28 cellular contexts compared by ENCODE assay signal in the genomic region with DNA sequence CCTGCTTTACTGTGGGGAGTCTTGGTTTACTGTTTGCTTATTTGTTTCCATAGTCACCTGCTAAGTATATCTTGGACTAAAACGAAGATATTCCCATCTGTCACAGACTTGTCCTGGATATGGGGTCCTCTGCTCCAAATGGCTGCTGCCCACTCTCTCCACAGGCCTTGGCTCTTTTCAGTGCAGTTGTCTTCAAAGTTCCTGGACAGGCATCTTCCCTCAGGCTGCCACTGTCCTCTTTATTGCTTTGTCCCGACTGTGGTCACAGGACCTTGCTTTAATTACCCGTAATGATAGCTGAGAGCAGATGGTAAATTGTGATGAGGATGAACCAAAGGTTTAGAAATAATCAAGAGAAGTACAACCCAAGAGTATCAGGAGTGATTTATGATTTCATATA.
"Had no signal": no experiment of that assay in that cellular context is flagged by ENCODE, and none has a peak within 500 bp of the region (broad histone marks: within the 10 kb centered on the region; RNA-seq: fewer than 3 reads in every experiment).

No MANE protein-coding gene starts in this region.

- H3K36me3 ChIP-seq: adrenal gland, colonic mucosa, esophagus squamous epithelium, gastroesophageal sphincter, heart right ventricle had no signal

- H3K27ac ChIP-seq: adrenal gland, body of pancreas, colonic mucosa, epithelial cell of prostate, esophagus squamous epithelium, gastroesophageal sphincter, heart right ventricle had no signal

- H3K9me3 ChIP-seq: adrenal gland, body of pancreas, colonic mucosa, esophagus squamous epithelium, gastroesophageal sphincter, heart right ventricle had no signal

- H3K9me3 Mint-ChIP-seq: WTC11 had no signal

- H3K27ac Mint-ChIP-seq: activated CD8-positive, alpha-beta T cell treated with anti-CD3 and anti-CD28 coated beads for 36 hours; activated naive CD8-positive, alpha-beta T cell; activated T-helper 17 cell treated with anti-CD3 and anti-CD28 coated beads, Interleukin-2, amount 50 U/mL, for 72 hours; WTC11 had no signal

- ATAC-seq: activated CD8-positive, alpha-beta T cell treated with anti-CD3 and anti-CD28 coated beads for 36 hours; activated T-cell treated with anti-CD3 and anti-CD28 coated beads, Interleukin-2, amount 50 U/mL, for 4 hours; activated T-helper 17 cell treated with anti-CD3 and anti-CD28 coated beads, Interleukin-2, amount 50 U/mL, for 72 hours; body of pancreas; gastroesophageal sphincter; heart right ventricle; WTC11 had no signal

- H3K27me3 ChIP-seq: adrenal gland, body of pancreas, colonic mucosa, esophagus squamous epithelium, gastroesophageal sphincter, heart right ventricle had no signal

- H3K4me1 Mint-ChIP-seq: activated T-helper 17 cell treated with anti-CD3 and anti-CD28 coated beads, Interleukin-2, amount 50 U/mL, for 72 hours had no signal

- H3K27me3 Mint-ChIP-seq: activated CD8-positive, alpha-beta T cell treated with anti-CD3 and anti-CD28 coated beads for 36 hours; activated naive CD8-positive, alpha-beta T cell; activated T-helper 17 cell treated with anti-CD3 and anti-CD28 coated beads, Interleukin-2, amount 50 U/mL, for 72 hours had no signal

- H3K4me1 ChIP-seq: adrenal gland, body of pancreas, colonic mucosa, esophagus squamous epithelium, gastroesophageal sphincter, heart right ventricle had no signal

- H3K4me3 Mint-ChIP-seq: activated CD8-positive, alpha-beta T cell treated with anti-CD3 and anti-CD28 coated beads for 36 hours; activated naive CD8-positive, alpha-beta T cell; activated T-cell treated with anti-CD3 and anti-CD28 coated beads, Interleukin-2, amount 50 U/mL, for 4 hours; activated T-helper 17 cell treated with anti-CD3 and anti-CD28 coated beads, Interleukin-2, amount 50 U/mL, for 72 hours; WTC11 had no signal

- DNase-seq: activated CD4-positive, alpha-beta T cell treated with anti-CD3 and anti-CD28 coated beads for 1 hour; activated CD4-positive, alpha-beta T cell treated with anti-CD3 and anti-CD28 coated beads for 4 hours; activated CD4-positive, alpha-beta T cell treated with anti-CD3 and anti-CD28 coated beads, Interleukin-2, amount 50 U/mL, for 1 hour; activated CD4-positive, alpha-beta T cell treated with anti-CD3 and anti-CD28 coated beads, Interleukin-2, amount 50 U/mL, for 48 hours; activated CD8-positive, alpha-beta memory T cell treated with anti-CD3 and anti-CD28 coated beads for 24 hours; activated CD8-positive, alpha-beta T cell treated with anti-CD3 and anti-CD28 coated beads for 36 hours; activated effector memory CD4-positive, alpha-beta T cell treated with Interleukin-2 at 50 U/mL for 16 hours; activated gamma-delta T cell treated with Interleukin-2 at 50 U/mL for 16 hours; activated naive CD4-positive, alpha-beta T cell treated with anti-CD3 and anti-CD28 coated beads, Interleukin-2, amount 50 U/mL, for 16 hours; activated naive CD4-positive, alpha-beta T cell treated with Interleukin-2 at 50 U/mL for 16 hours; activated T-cell treated with anti-CD3 and anti-CD28 coated beads, Interleukin-2, amount 50 U/mL, for 4 hours; adrenal gland; amygdala; aorta; body of pancreas; caudate nucleus; cerebellar nuclear complex; colonic mucosa; effector CD8-positive, alpha-beta T cell; esophagus squamous epithelium; foreskin melanocyte; heart right ventricle; T-helper 2 cell had no signal

- H3K4me3 ChIP-seq: adrenal gland, body of pancreas, colonic mucosa, esophagus squamous epithelium, gastroesophageal sphincter, heart right ventricle had no signal

- H3K36me3 Mint-ChIP-seq: activated naive CD8-positive, alpha-beta T cell; WTC11 had no signal
